16 cellular contexts compared by ENCODE assay signal in the genomic region with DNA sequence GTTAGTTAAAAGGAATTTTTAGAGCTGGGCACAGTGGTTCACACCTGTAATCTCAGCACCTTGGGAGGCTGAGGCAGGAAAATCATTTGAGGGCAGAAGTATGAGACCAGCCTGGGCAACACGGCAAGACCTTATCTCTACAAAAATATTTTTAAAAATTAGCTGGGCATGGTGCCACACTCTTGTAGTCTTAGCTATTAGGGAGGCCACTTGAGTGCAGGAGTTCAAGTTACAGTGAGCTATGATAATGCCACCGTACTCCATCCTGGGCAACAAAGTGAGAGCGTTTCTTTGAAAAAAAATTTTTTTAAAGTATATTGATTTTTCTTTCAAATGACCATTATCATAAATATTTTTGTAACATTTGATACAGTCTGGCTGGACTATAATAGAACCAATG.
DNase-seq lines count a peak whose midpoint lies in the region; ATAC-seq lines count a peak whose summit lies in the region.
"Had no signal": no experiment of that assay in that cellular context is flagged by ENCODE, and none has a peak within 500 bp of the region (broad histone marks: within the 10 kb centered on the region; RNA-seq: fewer than 3 reads in every experiment).

No MANE protein-coding gene starts in this region.

- peak; percentile 34 for DNase-seq in DMS 273 treated with DMSO at 0.1 percent for 48 hours (lab: John Stamatoyannopoulos, UW)
- peak; percentile 85 for DNase-seq in NCI-H1105 treated with DMSO at 0.1 percent for 48 hours (lab: John Stamatoyannopoulos, UW)
- peak; percentile 30 for DNase-seq in NCI-H510A treated with DMSO at 0.1 percent for 48 hours (lab: John Stamatoyannopoulos, UW)
- DNase-seq in left cardiac atrium, result no peak
- no peak for DNase-seq in stimulated activated CD4-positive, alpha-beta T cell treated with anti-CD3 and anti-CD28 coated beads, Interleukin-4, amount 100 ng/mL, for 4 hours
- no peak for DNase-seq in stimulated activated CD4-positive, alpha-beta T cell treated with anti-CD3 and anti-CD28 coated beads, Interleukin-4, amount 100 ng/mL, for 1 hour
- no peak for DNase-seq in activated naive CD4-positive, alpha-beta T cell treated with anti-CD3 and anti-CD28 coated beads, Interleukin-2, amount 50 U/mL, for 16 hours
- DNase-seq: ACHN; activated CD4-positive, alpha-beta memory T cell treated with anti-CD3 and anti-CD28 coated beads for 36 hours; activated naive CD4-positive, alpha-beta T cell treated with anti-CD3 and anti-CD28 coated beads, Interleukin-2, amount 10 ng/mL, durations not matched to agents 7 days and 5 days; DND-41; NCI-H2227 treated with DMSO at 0.1 percent for 48 hours; stimulated activated naive CD8-positive, alpha-beta T cell treated with anti-CD3 and anti-CD28 coated beads, Interleukin-15, Interleukin-2, amounts not matched to agents 100 U/mL and 50 U/mL, for 24 hours; WERI-Rb-1 had no signal

- intact Hi-C loops in left cardiac atrium (cut with DNase I), result no loop called here

- ATAC-seq in left cardiac atrium (peak; percentile 89 to 91), GM18867 (IDR thresholded peaks at IDR 0.05; ENCODE audit: unreplicated experiment) (no peak)
- ATAC-seq: left lobe of liver; stimulated activated naive CD8-positive, alpha-beta T cell treated with anti-CD3 and anti-CD28 coated beads, Interleukin-15, Interleukin-2, amounts not matched to agents 100 U/mL and 50 U/mL, for 24 hours had no signal

Comparison
In these comparisons a context has a peak if more than half of its experiments do, and no peak if none do; other contexts are left out.
1. DNase-seq: peak in DMS 273 treated with DMSO at 0.1 percent for 48 hours (single experiment), NCI-H1105 treated with DMSO at 0.1 percent for 48 hours (single experiment) and NCI-H510A treated with DMSO at 0.1 percent for 48 hours (single experiment); none in left cardiac atrium (single experiment), stimulated activated CD4-positive, alpha-beta T cell treated with anti-CD3 and anti-CD28 coated beads, Interleukin-4, amount 100 ng/mL, for 4 hours (0 of 2), stimulated activated CD4-positive, alpha-beta T cell treated with anti-CD3 and anti-CD28 coated beads, Interleukin-4, amount 100 ng/mL, for 1 hour (single experiment) and activated naive CD4-positive, alpha-beta T cell treated with anti-CD3 and anti-CD28 coated beads, Interleukin-2, amount 50 U/mL, for 16 hours (single experiment).